ENCODE assay signal across 17 cellular contexts in the genomic region with DNA sequence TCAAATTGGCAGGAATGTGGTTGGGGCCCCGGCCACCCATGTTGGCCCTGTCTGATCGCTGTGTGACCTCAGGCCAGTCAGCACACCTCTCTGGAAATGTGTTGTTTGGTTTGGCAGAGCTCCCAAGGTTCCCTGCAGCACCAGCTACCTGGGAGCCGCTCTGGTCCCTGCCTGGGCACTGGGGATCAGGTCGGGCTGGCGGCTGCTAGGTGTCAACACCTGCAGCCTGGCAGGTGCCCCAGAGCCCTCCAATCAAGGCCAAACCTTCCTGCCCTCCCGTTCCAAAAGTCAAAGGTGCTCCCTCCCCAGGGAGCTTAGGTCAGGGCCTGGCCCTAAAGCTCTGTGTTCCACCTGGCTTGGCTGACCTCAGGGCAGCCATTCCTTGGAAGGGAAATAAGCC.
"Had no signal": no experiment of that assay in that cellular context is flagged by ENCODE, and none has a peak within 500 bp of the region (broad histone marks: within the 10 kb centered on the region; RNA-seq: fewer than 3 reads in every experiment).

No MANE protein-coding gene starts in this region.

- FAIRE-seq: endometrium, islet of Langerhans had no signal

- DNase-seq: activated CD4-positive, alpha-beta T cell treated with anti-CD3 and anti-CD28 coated beads, Interleukin-2, amount 10 ng/mL, durations not matched to agents 7 days and 5 days; activated CD8-positive, alpha-beta memory T cell treated with anti-CD3 and anti-CD28 coated beads, Interleukin-2, amount 50 U/mL, for 4 hours; activated effector memory CD4-positive, alpha-beta T cell treated with anti-CD3 and anti-CD28 coated beads, Interleukin-2, amount 50 U/mL, for 16 hours; activated naive CD4-positive, alpha-beta T cell treated with anti-CD3 and anti-CD28 coated beads, Interleukin-2, amount 50 U/mL, for 16 hours; activated T-cell treated with anti-CD3 and anti-CD28 coated beads, Interleukin-2, amount 50 U/mL, for 48 hours; aorta; cortex of kidney; erythroblast; foreskin melanocyte; glutamatergic neuron; hippocampal formation; left cardiac atrium; stimulated activated naive CD8-positive, alpha-beta T cell treated with anti-CD3 and anti-CD28 coated beads, Interleukin-15, amount 100 ng/mL, for 72 hours had no signal

- ATAC-seq: activated CD4-positive, CD25-positive, alpha-beta regulatory T cell treated with anti-CD3 and anti-CD28 coated beads, Interleukin-2, amount 50 U/mL, for 24 hours; left cardiac atrium; natural killer cell treated with Interleukin-12 subunit alpha and Interleukin-12 subunit beta and Interleukin-15 and Interleukin-18, amount 100 ng/mL, for 72 hours; stimulated activated naive CD8-positive, alpha-beta T cell treated with anti-CD3 and anti-CD28 coated beads, Interleukin-15, amount 100 ng/mL, for 72 hours had no signal
